Comparison of ENCODE assay signal across 23 cellular contexts in the genomic region with DNA sequence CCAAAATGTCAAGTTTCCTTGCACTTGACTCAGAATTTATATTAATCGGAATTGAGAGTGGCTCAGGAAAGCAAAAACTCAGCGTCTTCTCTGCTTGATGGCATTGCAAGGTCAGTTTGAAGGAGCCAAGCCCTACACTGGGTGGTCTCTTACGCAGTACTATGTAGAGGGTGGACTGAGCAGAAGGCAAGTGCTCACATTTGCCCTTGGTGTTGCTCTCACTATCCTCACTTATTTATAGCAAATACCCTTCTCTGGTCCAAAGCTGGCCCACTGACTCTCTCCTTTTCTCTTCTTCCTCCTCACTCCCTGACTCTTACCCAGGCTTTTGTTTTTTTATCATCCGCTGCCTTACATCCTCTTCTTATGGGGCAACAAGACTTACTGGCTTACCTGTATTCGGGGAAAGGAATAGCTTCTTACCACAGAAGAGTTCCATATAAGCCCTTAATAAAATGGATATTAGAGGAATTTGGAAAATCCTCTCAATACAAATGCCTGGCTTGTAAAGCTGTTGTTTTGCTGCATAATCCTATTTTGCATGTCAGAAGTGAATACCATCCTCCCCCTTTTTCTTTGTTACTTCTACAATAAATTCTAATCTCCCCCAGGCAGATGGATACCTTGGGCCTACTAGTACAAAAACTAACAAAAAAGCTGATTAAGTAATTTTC. TPM values are rescaled to one million over a fixed set of nuclear protein-coding genes. Genes with fewer than 3 reads are reported as not detected.
A peak's percentile ranks its signal among the peaks of the same experiment; 100 is the strongest.
DNase-seq lines count a peak whose midpoint lies in the region; ATAC-seq and TF ChIP-seq lines count a peak whose summit lies in the region.
"Had no signal": no experiment of that assay in that cellular context is flagged by ENCODE, and none has a peak within 500 bp of the region (broad histone marks: within the 10 kb centered on the region; RNA-seq: fewer than 3 reads in every experiment).

No MANE protein-coding gene starts in this region.

- ATAC-seq in GM23338 = peak; percentile 71
- ATAC-seq in HG02840 (IDR thresholded peaks at IDR 0.05; ENCODE audit: low FRiP score, unreplicated experiment) = no peak
- ATAC-seq in HG03095 (IDR thresholded peaks at IDR 0.05; ENCODE audit: unreplicated experiment) = no peak
- no peak for ATAC-seq in GM19467 (IDR thresholded peaks at IDR 0.05; ENCODE audit: unreplicated experiment)
- ATAC-seq: HepG2, Panc1 had no signal

- TF ChIP-seq EP300 in esophagus muscularis mucosa (IDR thresholded peaks at IDR 0.05) = no peak

- H3K27me3 ChIP-seq in GM23338 (ENCODE audit: insufficient read depth) = peaks cover 13% of the 10 kb centered on the region; the same call in 1 of the 2 replicates
- no peaks in the 10 kb centered on the region for H3K27me3 ChIP-seq in esophagus muscularis mucosa
- H3K27me3 ChIP-seq: BLaER1 had no signal

- H3K4me3 Mint-ChIP-seq in GM23338 (no peak overlapping the region), nephron progenitor cell (no peak overlapping the region)
- H3K4me3 Mint-ChIP-seq: CD4-positive, CD25-positive, alpha-beta regulatory T cell had no signal

- intact Hi-C loops in esophagus muscularis mucosa (cut with DNase I) = no loop called here

- H3K27ac ChIP-seq in GM23338 (ENCODE audit: low read depth) (no peak overlapping the region), esophagus muscularis mucosa (replicated peaks in 1 of 4) (no peak overlapping the region)
- H3K27ac ChIP-seq: BLaER1, GM23248, HL-60, RWPE1, SK-N-MC had no signal

- no peak overlapping the region for H3K4me3 ChIP-seq in GM23338
- H3K4me3 ChIP-seq in esophagus muscularis mucosa = no peak overlapping the region
- H3K4me3 ChIP-seq: BLaER1, GM23248, SK-N-MC had no signal

- 77% methylated on average over 5 of the region's 5 CpGs for WGBS in esophagus muscularis mucosa

- DNase-seq in GM23338 (ENCODE audit: low spot score) = no peak
- peak; percentile 42 for DNase-seq in NCI-H82 (lab: John Stamatoyannopoulos, UW)
- peak; percentile 7 for DNase-seq in esophagus muscularis mucosa (ENCODE audit: extremely low spot score)
- DNase-seq in nephron progenitor cell = no peak
- no peak for DNase-seq in SIG-M5 treated with dmso at 0.1 percent for 504 hours (lab: John Stamatoyannopoulos, UW; ENCODE audit: unreplicated experiment)
- DNase-seq: CD4-positive, CD25-positive, alpha-beta regulatory T cell; GM23248; Kasumi-1; NCI-H1105; NCI-H146; NCI-H2029; NCI-H446 treated with DMSO at 0.1 percent for 48 hours; NCI-H526; SHP77 treated with DMSO at 0.1 percent for 48 hours had no signal

- TF ChIP-seq POLR2A in esophagus muscularis mucosa (IDR thresholded peaks at IDR 0.05; ENCODE audit: low read depth) = no peak

- no peaks in the 10 kb centered on the region for H3K79me2 ChIP-seq in GM23338 (replicated peaks; ENCODE audit: insufficient read depth)

- H3K27ac Mint-ChIP-seq in GM23338 = 0 out of 2 replicates have a peak overlapping the region, but pooled peaks have one; percentile 26
- peak overlapping the region; percentile 9 for H3K27ac Mint-ChIP-seq in nephron progenitor cell
- H3K27ac Mint-ChIP-seq: CD4-positive, CD25-positive, alpha-beta regulatory T cell had no signal

- H3K9me3 Mint-ChIP-seq in GM23338 = no peaks in the 10 kb centered on the region; the same call in 1 of the 3 replicates
- H3K9me3 Mint-ChIP-seq in nephron progenitor cell = no peaks in the 10 kb centered on the region

- H4K20me1 ChIP-seq in GM23338 (replicated peaks; ENCODE audit: insufficient read depth) = no peaks in the 10 kb centered on the region
- H4K20me1 ChIP-seq: BLaER1 had no signal

- no peaks in the 10 kb centered on the region for H3K36me3 ChIP-seq in GM23338 (ENCODE audit: insufficient read depth)
- no peaks in the 10 kb centered on the region for H3K36me3 ChIP-seq in esophagus muscularis mucosa
- H3K36me3 ChIP-seq: BLaER1 had no signal

- peaks cover 10% of the 10 kb centered on the region; the same call in 1 of the 2 replicates for H3K9me2 ChIP-seq in GM23338 (ENCODE audit: insufficient read depth)

- H3K36me3 Mint-ChIP-seq in GM23338 (ENCODE audit: low read depth) (peaks cover 4% of the 10 kb centered on the region; the same call in 1 of the 3 replicates), nephron progenitor cell (ENCODE audit: low read depth) (no peaks in the 10 kb centered on the region)
- H3K36me3 Mint-ChIP-seq: CD4-positive, CD25-positive, alpha-beta regulatory T cell had no signal

- no peaks in the 10 kb centered on the region for H3K9me3 ChIP-seq in esophagus muscularis mucosa
- H3K9me3 ChIP-seq: BLaER1 had no signal

- no peak for TF ChIP-seq CTCF in GM23338 (conservative IDR thresholded peaks at IDR 0.05; ENCODE audit: low read depth in 2 of 2)
- no peak for TF ChIP-seq CTCF in esophagus muscularis mucosa (IDR thresholded peaks at IDR 0.05)
- no peak for TF ChIP-seq CTCF in nephron progenitor cell (IDR thresholded peaks at IDR 0.05)

- H3K4me1 Mint-ChIP-seq in GM23338 (peaks cover 39% of the 10 kb centered on the region), nephron progenitor cell (peaks cover 31% of the 10 kb centered on the region)

- peaks cover 41% of the 10 kb centered on the region for H3K4me1 ChIP-seq in GM23338 (ENCODE audit: insufficient read depth)
- H3K4me1 ChIP-seq in esophagus muscularis mucosa = peaks cover 0 to 5% (median 0%) of the 10 kb centered on the region in 4 donors
- H3K4me1 ChIP-seq: BLaER1 had no signal

- peak overlapping the region; percentile 5; the same call in 1 of the 2 replicates for H2AFZ ChIP-seq in GM23338
- H2AFZ ChIP-seq: GM23248 had no signal

- H3K4me2 ChIP-seq in GM23338 = peak overlapping the region; percentile 15
- H3K4me2 ChIP-seq: BLaER1 had no signal

- H3K27me3 Mint-ChIP-seq in GM23338 (ENCODE audit: insufficient read depth, low read depth, poor library complexity) (peaks cover 12% of the 10 kb centered on the region), nephron progenitor cell (ENCODE audit: low read depth, poor library complexity) (peaks cover 3% of the 10 kb centered on the region)

- H3F3A ChIP-seq in GM23338 (replicated peaks; ENCODE audit: low read depth) = no peaks in the 10 kb centered on the region

TF ChIP-seq in GM23338, 12 proteins besides CTCF, POLR2A, EP300 and RAD21:
- no peak for TF ChIP-seq EZH2phosphoT487 (IDR thresholded peaks at IDR 0.05; ENCODE audit: unreplicated experiment)
- TF ChIP-seq, protein P1, sequence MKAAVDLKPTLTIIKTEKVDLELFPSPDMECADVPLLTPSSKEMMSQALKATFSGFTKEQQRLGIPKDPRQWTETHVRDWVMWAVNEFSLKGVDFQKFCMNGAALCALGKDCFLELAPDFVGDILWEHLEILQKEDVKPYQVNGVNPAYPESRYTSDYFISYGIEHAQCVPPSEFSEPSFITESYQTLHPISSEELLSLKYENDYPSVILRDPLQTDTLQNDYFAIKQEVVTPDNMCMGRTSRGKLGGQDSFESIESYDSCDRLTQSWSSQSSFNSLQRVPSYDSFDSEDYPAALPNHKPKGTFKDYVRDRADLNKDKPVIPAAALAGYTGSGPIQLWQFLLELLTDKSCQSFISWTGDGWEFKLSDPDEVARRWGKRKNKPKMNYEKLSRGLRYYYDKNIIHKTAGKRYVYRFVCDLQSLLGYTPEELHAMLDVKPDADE (IDR thresholded peaks at IDR 0.05) = no peak

RNA-seq across cellular contexts. Expression of a gene that starts 24.8 kb away (rescaled TPM):
- total RNA-seq in GM23338 (2014; rRNA removed; shearing (Covaris generic)) = 17.7 and 19.4 TPM in 2 replicates
- polyA plus RNA-seq in GM23338 (2016; fragmentation: Nextera tagmentation; extraction: Ambion mirVana) = 16.9 and 18.9 TPM in 2 replicates
- total RNA-seq in esophagus muscularis mucosa = 10 to 100 TPM; 12.4 to 19.9 (median 16.4) TPM

Comparison
In these comparisons a context has a peak if more than half of its experiments do, and no peak if none do; other contexts are left out.
1. DNase-seq: peak in NCI-H82 (single experiment) and esophagus muscularis mucosa (single experiment); none in GM23338 (single experiment), nephron progenitor cell (single experiment) and SIG-M5 treated with dmso at 0.1 percent for 504 hours (single experiment).